Comparison of ENCODE assay signal across 11 cellular contexts in genomic region chr6:120938876-120939231, GRCh38.
DNase-seq lines count a peak whose midpoint lies in the region; ATAC-seq and TF ChIP-seq lines count a peak whose summit lies in the region.
"Had no signal": no experiment of that assay in that cellular context is flagged by ENCODE, and none has a peak within 500 bp of the region (broad histone marks: within the 10 kb centered on the region; RNA-seq: fewer than 3 reads in every experiment).

No MANE protein-coding gene starts in this region.

- WGBS in right lobe of liver (ENCODE audit: insufficient coverage, low coverage, low lambda C conversion rate, missing lambda C conversion rate): 47% methylated on average over 2 of the region's 2 CpGs

- H3K4me1 Mint-ChIP-seq in T-helper 2 cell treated with Interferon-gamma antibody and Interleukin-4, amounts not matched to agents 5 μg/mL and 100 μg/mL, for 36 hours (ENCODE audit: low read depth): no peaks in the 10 kb centered on the region

- intact Hi-C loops in right lobe of liver (cut with DNase I): no loop called here
- intact Hi-C loops in posterior cingulate gyrus (cut with DNase I): no loop called here

- no peaks in the 10 kb centered on the region for H3K9me3 ChIP-seq in right lobe of liver
- H3K9me3 ChIP-seq: gastrocnemius medialis, tibial nerve had no signal

- H3K36me3 Mint-ChIP-seq in T-helper 2 cell treated with Interferon-gamma antibody and Interleukin-4, amounts not matched to agents 5 μg/mL and 100 μg/mL, for 36 hours (ENCODE audit: low read depth): no peaks in the 10 kb centered on the region
- H3K36me3 Mint-ChIP-seq: activated CD4-positive, alpha-beta memory T cell treated with anti-CD3 and anti-CD28 coated beads for 36 hours had no signal

- H3K36me3 ChIP-seq in right lobe of liver: no peaks in the 10 kb centered on the region
- H3K36me3 ChIP-seq: gastrocnemius medialis, tibial nerve had no signal

- H3K27ac Mint-ChIP-seq in T-helper 2 cell treated with Interferon-gamma antibody and Interleukin-4, amounts not matched to agents 5 μg/mL and 100 μg/mL, for 36 hours: no peak overlapping the region
- H3K27ac Mint-ChIP-seq: activated CD4-positive, alpha-beta memory T cell treated with anti-CD3 and anti-CD28 coated beads for 36 hours had no signal

- peak; percentile 96 for ATAC-seq in GM21360 (IDR thresholded peaks at IDR 0.05; ENCODE audit: unreplicated experiment)
- peak; percentile 98 for ATAC-seq in HG03066 (IDR thresholded peaks at IDR 0.05; ENCODE audit: low read depth, unreplicated experiment)
- ATAC-seq in right lobe of liver: no peak
- ATAC-seq: gastrocnemius medialis had no signal

- H3K9me3 Mint-ChIP-seq in T-helper 2 cell treated with Interferon-gamma antibody and Interleukin-4, amounts not matched to agents 5 μg/mL and 100 μg/mL, for 36 hours: no peaks in the 10 kb centered on the region
- H3K9me3 Mint-ChIP-seq: activated CD4-positive, alpha-beta memory T cell treated with anti-CD3 and anti-CD28 coated beads for 36 hours had no signal

- H3K27ac ChIP-seq in right lobe of liver: no peak overlapping the region
- H3K27ac ChIP-seq: gastrocnemius medialis, tibial nerve had no signal

- in situ Hi-C loops in GM13976 (cut with MboI; ENCODE audit: low sequenced_read_pairs, unreplicated experiment): no loop called here

- TF ChIP-seq CTCF in GM13976 (IDR thresholded peaks at IDR 0.05; ENCODE audit: borderline replicate concordance, control extremely low read depth, extremely low read depth, insufficient read depth, missing control alignments) (no peak), right lobe of liver (IDR thresholded peaks at IDR 0.05) (no peak)

- H3K4me1 ChIP-seq in right lobe of liver: no peaks in the 10 kb centered on the region
- H3K4me1 ChIP-seq: gastrocnemius medialis, tibial nerve had no signal

- H3K4me3 ChIP-seq in right lobe of liver: no peak overlapping the region
- H3K4me3 ChIP-seq: gastrocnemius medialis, tibial nerve had no signal

- H3K4me3 Mint-ChIP-seq in T-helper 2 cell treated with Interferon-gamma antibody and Interleukin-4, amounts not matched to agents 5 μg/mL and 100 μg/mL, for 36 hours: no peak overlapping the region
- H3K4me3 Mint-ChIP-seq: activated CD4-positive, alpha-beta memory T cell treated with anti-CD3 and anti-CD28 coated beads for 36 hours had no signal

- DNase-seq in GM13976 (ENCODE audit: low spot score): peak; percentile 45
- peak; percentile 71 for DNase-seq in NOMO-1 treated with dmso at 0.1 percent for 144 hours (lab: John Stamatoyannopoulos, UW; ENCODE audit: unreplicated experiment)
- no peak for DNase-seq in right lobe of liver
- no peak for DNase-seq in T-helper 2 cell treated with Interferon-gamma antibody and Interleukin-4, amounts not matched to agents 5 μg/mL and 100 μg/mL, for 36 hours (ENCODE audit: low spot score)
- DNase-seq in NCI-H226: no peak
- DNase-seq in posterior cingulate gyrus: no peak
- DNase-seq: activated CD4-positive, alpha-beta memory T cell treated with anti-CD3 and anti-CD28 coated beads for 36 hours; gastrocnemius medialis had no signal

- TF ChIP-seq POLR2A in right lobe of liver (IDR thresholded peaks at IDR 0.05): no peak

- no peaks in the 10 kb centered on the region for H3K27me3 Mint-ChIP-seq in T-helper 2 cell treated with Interferon-gamma antibody and Interleukin-4, amounts not matched to agents 5 μg/mL and 100 μg/mL, for 36 hours (ENCODE audit: low read depth)
- H3K27me3 Mint-ChIP-seq: activated CD4-positive, alpha-beta memory T cell treated with anti-CD3 and anti-CD28 coated beads for 36 hours had no signal

- H3K27me3 ChIP-seq in right lobe of liver: no peaks in the 10 kb centered on the region
- H3K27me3 ChIP-seq: gastrocnemius medialis, tibial nerve had no signal

Comparison
In these comparisons a context has a peak if more than half of its experiments do, and no peak if none do; other contexts are left out.
1. DNase-seq: peak in GM13976 (single experiment) and NOMO-1 treated with dmso at 0.1 percent for 144 hours (single experiment); none in right lobe of liver (0 of 3), T-helper 2 cell treated with Interferon-gamma antibody and Interleukin-4, amounts not matched to agents 5 μg/mL and 100 μg/mL, for 36 hours (single experiment), NCI-H226 (single experiment) and posterior cingulate gyrus (0 of 10).
2. ATAC-seq: peak in GM21360 (single experiment) and HG03066 (single experiment); none in right lobe of liver (0 of 4).